ENCODE assay signal across 19 cellular contexts in the genomic region with DNA sequence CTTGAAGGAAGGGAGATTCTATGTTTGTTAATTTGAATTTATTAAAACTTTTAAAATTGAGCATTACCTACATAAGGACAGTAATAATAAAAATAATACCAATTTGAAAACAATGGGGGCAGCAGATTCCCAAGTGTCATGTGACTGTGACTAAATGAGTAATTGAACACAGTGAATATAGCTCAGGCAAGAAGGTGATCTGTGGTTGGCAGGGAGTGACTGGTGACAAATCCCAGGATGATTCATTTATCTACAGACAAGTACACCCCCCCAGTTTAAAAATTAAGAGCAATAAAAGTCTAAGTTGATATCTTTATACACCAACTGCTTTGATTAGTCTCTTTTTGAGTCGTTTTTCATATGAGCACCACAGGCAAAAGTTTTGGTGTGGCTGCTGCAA.
DNase-seq lines count a peak whose midpoint lies in the region; ATAC-seq and TF ChIP-seq lines count a peak whose summit lies in the region.
"Had no signal": no experiment of that assay in that cellular context is flagged by ENCODE, and none has a peak within 500 bp of the region (broad histone marks: within the 10 kb centered on the region; RNA-seq: fewer than 3 reads in every experiment).

No MANE protein-coding gene starts in this region.

- peaks cover 16% of the 10 kb centered on the region for H3F3A ChIP-seq in GM23248 (ENCODE audit: insufficient read depth)

- H3K36me3 Mint-ChIP-seq in activated T-cell treated with anti-CD3 and anti-CD28 coated beads, Interleukin-2, amount 50 U/mL, for 24 hours (ENCODE audit: low read depth): peaks cover 10% of the 10 kb centered on the region
- peaks cover 5% of the 10 kb centered on the region for H3K36me3 Mint-ChIP-seq in T-helper 17 cell (ENCODE audit: low read depth)
- H3K36me3 Mint-ChIP-seq: WTC11 had no signal

- peaks cover 19% of the 10 kb centered on the region for H3K4me1 ChIP-seq in GM23248 (ENCODE audit: insufficient read depth)
- H3K4me1 ChIP-seq: Caco-2, Peyer's patch had no signal

- no peaks in the 10 kb centered on the region for H3K9me3 Mint-ChIP-seq in activated T-cell treated with anti-CD3 and anti-CD28 coated beads, Interleukin-2, amount 50 U/mL, for 24 hours
- H3K9me3 Mint-ChIP-seq: nephron, WTC11 had no signal

- H3K9me2 ChIP-seq in GM23248 (ENCODE audit: insufficient read depth): no peaks in the 10 kb centered on the region; the same call in 1 of the 2 replicates

- no peak overlapping the region for H3K27ac Mint-ChIP-seq in activated T-cell treated with anti-CD3 and anti-CD28 coated beads, Interleukin-2, amount 50 U/mL, for 24 hours
- H3K27ac Mint-ChIP-seq in T-helper 17 cell: peak overlapping the region; percentile 51
- H3K27ac Mint-ChIP-seq: WTC11 had no signal

- H3K36me3 ChIP-seq in GM23248 (ENCODE audit: low read depth): no peaks in the 10 kb centered on the region
- H3K36me3 ChIP-seq: cardiac muscle cell, Peyer's patch had no signal

- no peaks in the 10 kb centered on the region for H4K20me1 ChIP-seq in GM23248 (ENCODE audit: insufficient read depth)

- H3K27ac ChIP-seq in GM23248 (no peak overlapping the region), dorsolateral prefrontal cortex (no peak overlapping the region)
- H3K27ac ChIP-seq: cardiac muscle cell, Peyer's patch had no signal

- H3K27me3 Mint-ChIP-seq in activated T-cell treated with anti-CD3 and anti-CD28 coated beads, Interleukin-2, amount 50 U/mL, for 24 hours: no peaks in the 10 kb centered on the region
- no peaks in the 10 kb centered on the region for H3K27me3 Mint-ChIP-seq in T-helper 17 cell

- H3K9me3 ChIP-seq in GM23248 (ENCODE audit: low read depth) (no peaks in the 10 kb centered on the region), T-helper 17 cell (ENCODE audit: control insufficient read depth, low read length, poor library complexity, severe bottlenecking) (no peaks in the 10 kb centered on the region)
- H3K9me3 ChIP-seq: Caco-2, Peyer's patch had no signal

- no peaks in the 10 kb centered on the region for H3K79me2 ChIP-seq in GM23248 (ENCODE audit: insufficient read depth)

- 87 to 96% methylated on average over 1 of the region's 1 CpG for WGBS in GM23248 (ENCODE audit: low coverage in 1 of 2, low lambda C conversion rate in 2 of 2, missing lambda C conversion rate in 2 of 2), 2 experiments

- in situ Hi-C loops in GM23248 (cut with MboI): no loop called here

- no peak overlapping the region for H3K4me3 ChIP-seq in GM23248
- H3K4me3 ChIP-seq in dorsolateral prefrontal cortex: no peak overlapping the region
- H3K4me3 ChIP-seq: cardiac muscle cell, Peyer's patch had no signal

- TF ChIP-seq CTCF in dorsolateral prefrontal cortex (IDR thresholded peaks at IDR 0.05 in 54 of 56, conservative IDR thresholded peaks at IDR 0.05 in 2 of 56; ENCODE audit: low read depth in 1 of 56, partially characterized antibody in 56 of 56): no peak

- no peak overlapping the region for H3K4me2 ChIP-seq in GM23248 (ENCODE audit: unreplicated experiment)

- no peak overlapping the region for H3K4me3 Mint-ChIP-seq in activated T-cell treated with anti-CD3 and anti-CD28 coated beads, Interleukin-2, amount 50 U/mL, for 24 hours
- no peak overlapping the region for H3K4me3 Mint-ChIP-seq in T-helper 17 cell
- H3K4me3 Mint-ChIP-seq: nephron, WTC11 had no signal

- no peak overlapping the region for H3K9ac ChIP-seq in GM23248

- ATAC-seq in T-helper 17 cell: no peak
- ATAC-seq: WTC11 had no signal

- intact Hi-C loops in dorsolateral prefrontal cortex (cut with DNase I): no loop called here

- DNase-seq in activated T-cell treated with anti-CD3 and anti-CD28 coated beads for 4 hours (peak; percentile 5), GM23248 (peak; percentile 16), T-helper 17 cell (no peak), iris pigment epithelial cell (ENCODE audit: low read depth) (peak; percentile 11), NCI-H524 treated with DMSO at 0.1 percent for 48 hours (lab: John Stamatoyannopoulos, UW) (no peak), dorsolateral prefrontal cortex (no peak), amygdala (lab: John Stamatoyannopoulos, UW) (no peak)
- no peak for DNase-seq in activated T-cell treated with anti-CD3 and anti-CD28 coated beads, Interleukin-2, amount 50 U/mL, for 24 hours
- DNase-seq: activated gamma-delta T cell treated with Interleukin-2 at 50 U/mL for 16 hours; Caco-2; effector memory CD4-positive, alpha-beta T cell; foreskin melanocyte; NCI-H2081; NCI-H748 treated with DMSO at 0.1 percent for 48 hours; Peyer's patch; trophoblast cell had no signal

- H3K27me3 ChIP-seq in GM23248 (replicated peaks; ENCODE audit: insufficient read depth) (no peaks in the 10 kb centered on the region), dorsolateral prefrontal cortex (no peaks in the 10 kb centered on the region)
- H3K27me3 ChIP-seq: cardiac muscle cell, Peyer's patch had no signal

- H3K4me1 Mint-ChIP-seq in activated T-cell treated with anti-CD3 and anti-CD28 coated beads, Interleukin-2, amount 50 U/mL, for 24 hours (ENCODE audit: low read depth): peaks cover 77% of the 10 kb centered on the region
- peaks cover 43% of the 10 kb centered on the region for H3K4me1 Mint-ChIP-seq in T-helper 17 cell
- H3K4me1 Mint-ChIP-seq: WTC11 had no signal

- no peak overlapping the region for H2AFZ ChIP-seq in GM23248

Comparison
In these comparisons a context has a peak if more than half of its experiments do, and no peak if none do; other contexts are left out.
1. DNase-seq: peak in activated T-cell treated with anti-CD3 and anti-CD28 coated beads for 4 hours (single experiment), GM23248 (single experiment) and iris pigment epithelial cell (single experiment); none in activated T-cell treated with anti-CD3 and anti-CD28 coated beads, Interleukin-2, amount 50 U/mL, for 24 hours (single experiment), T-helper 17 cell (0 of 3), NCI-H524 treated with DMSO at 0.1 percent for 48 hours (single experiment), dorsolateral prefrontal cortex (0 of 10) and amygdala (0 of 56).